1 cellular context compared by ENCODE assay signal in the genomic region with DNA sequence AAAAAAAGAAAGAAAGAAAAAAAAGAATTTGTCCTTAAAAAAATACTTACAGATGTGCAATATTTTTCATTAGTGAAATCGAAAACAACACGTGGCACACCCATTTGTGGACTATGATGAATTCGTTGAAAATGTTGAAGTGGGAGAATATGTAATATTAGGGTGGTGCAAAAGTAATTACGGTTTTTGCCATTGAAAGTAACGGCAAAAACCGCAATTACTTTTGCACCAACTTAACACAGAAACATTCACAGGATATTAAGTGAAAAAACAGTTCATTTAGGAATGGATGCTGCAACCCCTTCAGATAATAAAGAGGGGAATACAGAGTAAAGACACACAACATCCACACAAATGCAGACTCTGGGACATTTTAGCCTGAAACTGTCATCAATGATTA.
TF ChIP-seq lines count a peak whose summit lies in the region.

No MANE protein-coding gene starts in this region.

TF ChIP-seq in K562, 482 proteins besides CTCF, POLR2A, EP300 and RAD21 (continued from another document):
- TF ChIP-seq, protein P1, sequence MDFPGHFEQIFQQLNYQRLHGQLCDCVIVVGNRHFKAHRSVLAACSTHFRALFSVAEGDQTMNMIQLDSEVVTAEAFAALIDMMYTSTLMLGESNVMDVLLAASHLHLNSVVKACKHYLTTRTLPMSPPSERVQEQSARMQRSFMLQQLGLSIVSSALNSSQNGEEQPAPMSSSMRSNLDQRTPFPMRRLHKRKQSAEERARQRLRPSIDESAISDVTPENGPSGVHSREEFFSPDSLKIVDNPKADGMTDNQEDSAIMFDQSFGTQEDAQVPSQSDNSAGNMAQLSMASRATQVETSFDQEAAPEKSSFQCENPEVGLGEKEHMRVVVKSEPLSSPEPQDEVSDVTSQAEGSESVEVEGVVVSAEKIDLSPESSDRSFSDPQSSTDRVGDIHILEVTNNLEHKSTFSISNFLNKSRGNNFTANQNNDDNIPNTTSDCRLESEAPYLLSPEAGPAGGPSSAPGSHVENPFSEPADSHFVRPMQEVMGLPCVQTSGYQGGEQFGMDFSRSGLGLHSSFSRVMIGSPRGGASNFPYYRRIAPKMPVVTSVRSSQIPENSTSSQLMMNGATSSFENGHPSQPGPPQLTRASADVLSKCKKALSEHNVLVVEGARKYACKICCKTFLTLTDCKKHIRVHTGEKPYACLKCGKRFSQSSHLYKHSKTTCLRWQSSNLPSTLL (IDR thresholded peaks at IDR 0.05), result peak; percentile 73; the same call in 1 of the 2 replicates
